ENCODE assay signal across 19 cellular contexts in the genomic region with DNA sequence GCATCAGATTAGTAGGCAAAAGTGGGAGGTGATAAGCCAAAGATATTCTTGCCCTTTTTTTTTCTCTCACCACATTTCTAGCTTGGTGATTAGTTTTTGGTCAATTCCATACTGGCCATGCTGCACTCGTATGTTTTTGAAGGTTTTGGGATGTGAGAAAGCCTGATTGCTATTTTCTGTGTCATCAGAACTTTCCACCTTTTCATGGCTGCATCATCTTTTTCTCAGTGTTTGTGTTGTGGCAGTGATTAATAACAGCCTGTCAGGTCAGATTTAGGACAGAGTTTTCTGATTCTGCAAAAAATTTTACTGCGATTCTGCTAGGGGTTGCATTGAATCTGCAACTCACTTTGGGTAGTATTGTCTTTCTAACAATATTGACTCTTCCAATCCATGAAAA.
DNase-seq lines count a peak whose midpoint lies in the region; TF ChIP-seq lines count a peak whose summit lies in the region.
"Had no signal": no experiment of that assay in that cellular context is flagged by ENCODE, and none has a peak within 500 bp of the region (broad histone marks: within the 10 kb centered on the region; RNA-seq: fewer than 3 reads in every experiment).

No MANE protein-coding gene starts in this region.

- in situ Hi-C loops in brain microvascular endothelial cell (cut with HindIII; ENCODE audit: low pct_ligation_motif_present, low sequenced_read_pairs) = no loop called here

- H3K36me3 ChIP-seq in brain microvascular endothelial cell (replicated peaks) = no peaks in the 10 kb centered on the region
- H3K36me3 ChIP-seq: SJCRH30 had no signal

- no peak for TF ChIP-seq CTCF in brain microvascular endothelial cell (IDR thresholded peaks at IDR 0.05; ENCODE audit: low read depth, low read length, missing control alignments)

- H3K4me3 ChIP-seq in brain microvascular endothelial cell (ENCODE audit: low read depth, low read length) = no peak overlapping the region
- H3K4me3 ChIP-seq: GM12878, SJCRH30 had no signal

- DNase-seq in EL (peak; percentile 61), HS-5 (ENCODE audit: low read depth) (peak; percentile 52), brain microvascular endothelial cell (peak; percentile 35), kidney tubule cell (ENCODE audit: low spot score) (peak; percentile 35), Ammon's horn (ENCODE audit: low spot score) (no peak), RKO (ENCODE audit: low spot score) (no peak), NCI-H510A treated with DMSO at 0.1 percent for 48 hours (lab: John Stamatoyannopoulos, UW) (no peak), T-helper 2 cell (no peak)
- DNase-seq: H9; MV-4-11; NCI-H1417; NCI-H187; NCI-H446 treated with DMSO at 0.1 percent for 48 hours; NCI-H774; NK-92 treated with Interleukin-12 subunit alpha and Interleukin-12 subunit beta, amount 100 ng/mL, for 24 hours; SJCRH30 had no signal

- H3K27ac ChIP-seq in brain microvascular endothelial cell = no peak overlapping the region
- H3K27ac ChIP-seq: C4-2B, HL-60, SJCRH30 had no signal

- no peaks in the 10 kb centered on the region for H3K27me3 ChIP-seq in brain microvascular endothelial cell (replicated peaks)
- H3K27me3 ChIP-seq: SJCRH30 had no signal

Comparison
In these comparisons a context has a peak if more than half of its experiments do, and no peak if none do; other contexts are left out.
1. DNase-seq: peak in EL (single experiment), HS-5 (single experiment), brain microvascular endothelial cell (single experiment) and kidney tubule cell (single experiment); none in Ammon's horn (single experiment), RKO (single experiment), NCI-H510A treated with DMSO at 0.1 percent for 48 hours (single experiment) and T-helper 2 cell (0 of 5).